In the genomic region with DNA sequence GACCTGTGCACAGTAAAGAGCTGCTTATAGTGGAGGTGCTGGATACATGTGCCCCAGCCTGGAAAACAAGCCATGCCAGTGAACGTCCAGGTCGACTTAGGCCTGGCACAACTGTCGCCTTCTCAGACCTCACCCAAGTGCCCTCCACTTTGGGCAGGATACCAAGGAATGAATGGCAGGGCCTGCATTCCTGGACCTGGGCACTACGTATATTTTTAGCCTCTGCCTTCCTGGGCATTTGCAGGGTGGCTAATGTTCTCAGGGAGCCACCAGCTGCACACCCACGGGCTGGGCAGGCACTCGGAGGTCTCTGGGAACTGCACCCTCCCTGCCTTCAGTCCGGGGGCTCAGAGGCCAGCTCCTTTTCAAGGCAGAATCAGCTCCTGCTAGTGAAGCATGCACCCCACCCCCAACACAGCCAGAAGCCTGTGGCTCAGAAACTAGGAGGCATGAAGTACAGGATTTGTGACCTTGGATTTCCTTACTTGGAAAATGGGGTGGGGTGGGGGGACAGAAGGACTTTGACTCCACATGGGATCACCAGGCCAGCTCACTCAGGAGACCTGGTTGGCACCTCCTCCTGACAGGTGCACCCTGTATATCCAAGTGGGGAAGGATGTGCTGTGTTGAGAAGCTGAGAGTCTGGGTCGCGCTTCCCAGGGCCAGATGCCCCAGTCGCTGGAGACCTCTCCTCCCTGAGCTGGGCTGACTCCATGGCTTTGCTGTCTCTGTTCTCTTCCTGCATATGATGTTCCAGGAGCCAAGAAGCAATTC, we compare ENCODE assay signal across 11 cellular contexts. TPM values are rescaled to one million over a fixed set of nuclear protein-coding genes. Genes with fewer than 3 reads are reported as not detected.
DNase-seq lines count a peak whose midpoint lies in the region; ATAC-seq and TF ChIP-seq lines count a peak whose summit lies in the region.
"Had no signal": no experiment of that assay in that cellular context is flagged by ENCODE, and none has a peak within 500 bp of the region (broad histone marks: within the 10 kb centered on the region; RNA-seq: fewer than 3 reads in every experiment).

No MANE protein-coding gene starts in this region.

- H3K9me3 ChIP-seq in Peyer's patch: peaks cover 0 to 9% (median 0%) of the 10 kb centered on the region in 4 donors
- H3K9me3 ChIP-seq in duodenal mucosa (ENCODE audit: control insufficient read depth in 1 of 2, low read length in 2 of 2): no peaks in the 10 kb centered on the region
- H3K9me3 ChIP-seq in osteoblast (ENCODE audit: low read depth, low read length): no peaks in the 10 kb centered on the region
- H3K9me3 ChIP-seq: MG63, SJCRH30 had no signal

- H3K36me3 ChIP-seq in Peyer's patch: peaks cover 0 to 3% (median 0%) of the 10 kb centered on the region in 3 donors
- peaks cover 4 to 6% of the 10 kb centered on the region in 2 donors for H3K36me3 ChIP-seq in duodenal mucosa (ENCODE audit: control insufficient read depth in 1 of 2, insufficient read depth in 2 of 2, low read length in 2 of 2)
- H3K36me3 ChIP-seq in osteoblast (ENCODE audit: insufficient read depth, low read length): no peaks in the 10 kb centered on the region

- peaks cover 17% of the 10 kb centered on the region for H4K20me1 ChIP-seq in osteoblast (ENCODE audit: insufficient read depth, low read length)

- peaks cover 3 to 21% (median 10%) of the 10 kb centered on the region in 4 donors for H3K4me1 ChIP-seq in Peyer's patch
- peaks cover 33 to 54% of the 10 kb centered on the region in 2 donors for H3K4me1 ChIP-seq in duodenal mucosa (ENCODE audit: control insufficient read depth in 1 of 2, insufficient read depth in 2 of 2, low read length in 2 of 2)
- peaks cover 15% of the 10 kb centered on the region for H3K4me1 ChIP-seq in osteoblast (ENCODE audit: insufficient read depth, low read length)

- TF ChIP-seq CTCF in Peyer's patch (IDR thresholded peaks at IDR 0.05) (no peak), osteoblast (IDR thresholded peaks at IDR 0.05; ENCODE audit: extremely low read depth, low read depth, low read length) (no peak)

- DNase-seq in Peyer's patch (peak in 2 of 3 donors; percentile 67 to 79), osteoblast (ENCODE audit: insufficient read length, low spot score, missing footprints) (peak; percentile 41), NCI-H2029 treated with DMSO at 0.1 percent for 48 hours (lab: John Stamatoyannopoulos, UW) (no peak), MV-4-11 (lab: John Stamatoyannopoulos, UW) (no peak)
- DNase-seq: effector memory CD4-positive, alpha-beta T cell; MG63; NCI-H510A treated with DMSO at 0.1 percent for 48 hours; SJCRH30 had no signal

- H3K27me3 ChIP-seq in Peyer's patch: no peaks in the 10 kb centered on the region
- H3K27me3 ChIP-seq in duodenal mucosa (ENCODE audit: control insufficient read depth in 1 of 2, insufficient read depth in 2 of 2, low read length in 2 of 2): peaks cover 0 to 3% of the 10 kb centered on the region in 2 donors
- H3K27me3 ChIP-seq in osteoblast (ENCODE audit: insufficient read depth, low read length): peaks cover 39% of the 10 kb centered on the region
- H3K27me3 ChIP-seq: MG63, SJCRH30 had no signal

- H3K27ac ChIP-seq in Peyer's patch: peak overlapping the region in 3 of 4 donors; percentile 82 to 98 (median 94)
- peak overlapping the region; percentile 48 for H3K27ac ChIP-seq in duodenal mucosa (ENCODE audit: low read depth, low read length)
- no peak overlapping the region for H3K27ac ChIP-seq in osteoblast (ENCODE audit: low read depth, low read length)
- H3K27ac ChIP-seq: SJCRH30 had no signal

- peak in 1 of 2 donors; percentile 79 for TF ChIP-seq POLR2A in Peyer's patch (IDR thresholded peaks at IDR 0.05)

- H3K4me2 ChIP-seq in osteoblast (ENCODE audit: insufficient read depth, low read length): no peak overlapping the region

- peak overlapping the region; percentile 35 to 64 for H3K9ac ChIP-seq in duodenal mucosa (ENCODE audit: low read depth in 1 of 2, low read length in 2 of 2)

- peaks cover 22% of the 10 kb centered on the region for H3K79me2 ChIP-seq in osteoblast (ENCODE audit: insufficient read depth, low read length)

- no peak overlapping the region for H2AFZ ChIP-seq in osteoblast (ENCODE audit: low read length)

- no peak overlapping the region for H3K4me3 ChIP-seq in Peyer's patch
- peak overlapping the region; percentile 5 to 6 for H3K4me3 ChIP-seq in duodenal mucosa (ENCODE audit: low read depth in 1 of 2, low read length in 2 of 2)
- no peak overlapping the region for H3K4me3 ChIP-seq in osteoblast (ENCODE audit: insufficient read depth, low read length)
- H3K4me3 ChIP-seq: GM12878, MG63, SJCRH30 had no signal

- no peak for ATAC-seq in GM19351 (IDR thresholded peaks at IDR 0.05; ENCODE audit: unreplicated experiment)
- ATAC-seq: GM12878 had no signal

RNA-seq across cellular contexts. Expression of a gene that starts 2.5 kb away (rescaled TPM):
- 10 to 100 TPM; 27.1 to 35.5 (median 33.3) TPM for total RNA-seq in Peyer's patch
- total RNA-seq in osteoblast: 41.8 and 48.5 TPM in 2 replicates

RNA-seq across cellular contexts. Expression of a gene that starts 23.4 kb away (rescaled TPM):
- total RNA-seq in Peyer's patch: 100 to 1,000 TPM; 181 to 264 (median 228) TPM
- 208 and 215 TPM in 2 replicates for total RNA-seq in osteoblast

RNA-seq across cellular contexts. Expression of a gene that starts 23.8 kb away (rescaled TPM):
- total RNA-seq in Peyer's patch (10 to 100 TPM; 14.9 to 27.2 (median 24.5) TPM), osteoblast (12.7 TPM in 2 replicates)

RNA-seq across cellular contexts. Expression of a gene that starts 54.1 kb away (rescaled TPM):
- total RNA-seq in Peyer's patch: 10 to 100 TPM; 18.9 to 93.5 (median 31.0) TPM
- 4.3 and 4.7 TPM in 2 replicates for total RNA-seq in osteoblast

Comparison
In these comparisons a context has a peak if more than half of its experiments do, and no peak if none do; other contexts are left out.
1. DNase-seq: peak in Peyer's patch (2 of 3) and osteoblast (single experiment); none in NCI-H2029 treated with DMSO at 0.1 percent for 48 hours (single experiment) and MV-4-11 (single experiment).
2. H3K4me3 ChIP-seq: peak in duodenal mucosa (2 of 2); none in Peyer's patch (0 of 4) and osteoblast (single experiment).